Comparison of ENCODE assay signal across 8 cellular contexts in genomic region chr11:17275376-17276235, GRCh38. TPM values are rescaled to one million over a fixed set of nuclear protein-coding genes. Genes with fewer than 3 reads are reported as not detected.
DNase-seq lines count a peak whose midpoint lies in the region; ATAC-seq and TF ChIP-seq lines count a peak whose summit lies in the region.

No MANE protein-coding gene starts in this region.

- H3K9me3 ChIP-seq in CD4-positive, alpha-beta T cell (ENCODE audit: control insufficient read depth, low read length) = no peaks in the 10 kb centered on the region

- DNase-seq in CD4-positive, alpha-beta T cell = no peak
- DNase-seq in NAMALWA (ENCODE audit: low spot score) (peak; percentile 17), NCI-H526 (lab: John Stamatoyannopoulos, UW) (no peak), NCI-H748 (lab: John Stamatoyannopoulos, UW; ENCODE audit: unreplicated experiment) (no peak)
- DNase-seq in central memory CD8-positive, alpha-beta T cell (ENCODE audit: low spot score in 2 of 2) = no peak
- no peak for DNase-seq in naive thymus-derived CD8-positive, alpha-beta T cell

- peaks cover 8% of the 10 kb centered on the region for H3K36me3 Mint-ChIP-seq in CD4-positive, alpha-beta T cell (ENCODE audit: low read depth)
- peaks cover 18% of the 10 kb centered on the region for H3K36me3 Mint-ChIP-seq in central memory CD8-positive, alpha-beta T cell (ENCODE audit: insufficient read depth)
- peaks cover 0 to 3% (median 0%) of the 10 kb centered on the region in 3 donors for H3K36me3 Mint-ChIP-seq in naive thymus-derived CD8-positive, alpha-beta T cell

- no peak for TF ChIP-seq CTCF in CD4-positive, alpha-beta T cell (IDR thresholded peaks at IDR 0.05)

- POLR2A ChIA-PET in CD4-positive, alpha-beta T cell (lab: Charles Lee) = interaction anchor here (0.6 to 3.5 kb wide), 22 partner anchors 10 to 198 kb away, joined by 3 to 61 read pairs (median 5); partner anchors contain the start of genes PIK3C2A and RPS13
- POLR2A ChIA-PET in naive thymus-derived CD8-positive, alpha-beta T cell (lab: Charles Lee) = interaction anchor here (1.0 to 5.2 kb wide), 11 partner anchors 8 to 113 kb away, joined by 3 to 70 read pairs (median 9); partner anchors contain the start of genes KCNJ11, NCR3LG1 and PIK3C2A

- CTCF ChIA-PET in CD4-positive, alpha-beta T cell (lab: Charles Lee) = interaction anchor here (0.7 to 1.5 kb wide), 5 partner anchors 8 to 109 kb away, joined by 3 to 6 read pairs (median 4); no protein-coding TSS in a partner anchor

- H3K27me3 Mint-ChIP-seq in CD4-positive, alpha-beta T cell = no peaks in the 10 kb centered on the region
- H3K27me3 Mint-ChIP-seq in central memory CD8-positive, alpha-beta T cell = no peaks in the 10 kb centered on the region
- no peaks in the 10 kb centered on the region for H3K27me3 Mint-ChIP-seq in naive thymus-derived CD8-positive, alpha-beta T cell

- peak overlapping the region; percentile 86 for H3K27ac Mint-ChIP-seq in CD4-positive, alpha-beta T cell
- H3K27ac Mint-ChIP-seq in central memory CD8-positive, alpha-beta T cell (ENCODE audit: low read depth) = peak overlapping the region; percentile 50
- H3K27ac Mint-ChIP-seq in naive thymus-derived CD8-positive, alpha-beta T cell = peak overlapping the region; percentile 74 to 99 (median 94)

- ATAC-seq in CD4-positive, alpha-beta T cell (ENCODE audit: poor library complexity) = no peak
- no peak for ATAC-seq in central memory CD8-positive, alpha-beta T cell (replicated peaks; ENCODE audit: extremely low read depth, poor library complexity, severe bottlenecking)
- no peak for ATAC-seq in naive thymus-derived CD8-positive, alpha-beta T cell
- ATAC-seq in HG02885 (IDR thresholded peaks at IDR 0.05; ENCODE audit: poor library complexity, unreplicated experiment) = no peak
- ATAC-seq in HG03045 (IDR thresholded peaks at IDR 0.05; ENCODE audit: unreplicated experiment) = no peak

- peak overlapping the region; percentile 87 for H3K27ac ChIP-seq in CD4-positive, alpha-beta T cell (ENCODE audit: low read depth, low read length)

- intact Hi-C loops in CD4-positive, alpha-beta T cell (cut with DNase I, micrococcal nuclease) = loop anchor here (2.0 to 5.0 kb wide), 4 partner anchors 67 to 198 kb away; partner anchors contain the start of genes KCNJ11 (in 1 of the 2), NCR3LG1 (in 1 of the 2) and RPS13 (in 1 of the 2)

- H3K4me1 Mint-ChIP-seq in CD4-positive, alpha-beta T cell (ENCODE audit: low read depth) = peaks cover 30% of the 10 kb centered on the region
- H3K4me1 Mint-ChIP-seq in central memory CD8-positive, alpha-beta T cell = peaks cover 24% of the 10 kb centered on the region
- H3K4me1 Mint-ChIP-seq in naive thymus-derived CD8-positive, alpha-beta T cell = peaks cover 18 to 44% (median 33%) of the 10 kb centered on the region in 4 donors

- peak overlapping the region; percentile 87 for H3K4me3 Mint-ChIP-seq in CD4-positive, alpha-beta T cell
- H3K4me3 Mint-ChIP-seq in central memory CD8-positive, alpha-beta T cell = peak overlapping the region; percentile 74
- peak overlapping the region; percentile 87 to 98 (median 94) for H3K4me3 Mint-ChIP-seq in naive thymus-derived CD8-positive, alpha-beta T cell

- no peaks in the 10 kb centered on the region for H3K27me3 ChIP-seq in CD4-positive, alpha-beta T cell (ENCODE audit: control insufficient read depth, insufficient read depth, low read length)

- no peaks in the 10 kb centered on the region for H3K9me3 Mint-ChIP-seq in CD4-positive, alpha-beta T cell
- no peaks in the 10 kb centered on the region for H3K9me3 Mint-ChIP-seq in central memory CD8-positive, alpha-beta T cell
- no peaks in the 10 kb centered on the region for H3K9me3 Mint-ChIP-seq in naive thymus-derived CD8-positive, alpha-beta T cell

RNA-seq across cellular contexts. Expression of gene NUCB2, which starts 0.9 kb away (rescaled TPM):
- 10 to 100 TPM; 65.2 to 73.0 TPM for total RNA-seq in CD4-positive, alpha-beta T cell
- total RNA-seq in naive thymus-derived CD8-positive, alpha-beta T cell = 100 to 1,000 TPM; 211 to 232 TPM
- polyA plus RNA-seq in naive thymus-derived CD8-positive, alpha-beta T cell = 100 to 1,000 TPM; 449 to 487 (median 476) TPM
